40 cellular contexts compared by ENCODE assay signal in genomic region chr4:168141733-168142132, GRCh38. TPM values are rescaled to one million over a fixed set of nuclear protein-coding genes. Genes with fewer than 3 reads are reported as not detected.
"Had no signal": no experiment of that assay in that cellular context is flagged by ENCODE, and none has a peak within 500 bp of the region (broad histone marks: within the 10 kb centered on the region; RNA-seq: fewer than 3 reads in every experiment).

No MANE protein-coding gene starts in this region.

- H3K4me3 ChIP-seq: adrenal gland, body of pancreas, cardiac muscle cell had no signal

- H3K27ac ChIP-seq: adrenal gland, body of pancreas, cardiac muscle cell, VCaP had no signal

- H3K4me1 ChIP-seq: adrenal gland, body of pancreas had no signal

- H3K27me3 Mint-ChIP-seq: activated CD4-positive, alpha-beta memory T cell treated with anti-CD3 and anti-CD28 coated beads for 36 hours; activated CD4-positive, alpha-beta T cell treated with anti-CD3 and anti-CD28 coated beads, Interleukin-2, amount 10 ng/mL, durations not matched to agents 24 days and 14 days had no signal

- H3K36me3 ChIP-seq: adrenal gland, cardiac muscle cell had no signal

- FAIRE-seq: astrocyte, bronchial epithelial cell, TTC549 had no signal

- H3K27ac Mint-ChIP-seq: activated B cell treated with CpG ODN at 0.5 μM for 24 hours; activated CD4-positive, alpha-beta memory T cell treated with anti-CD3 and anti-CD28 coated beads for 36 hours; activated CD4-positive, alpha-beta T cell treated with anti-CD3 and anti-CD28 coated beads, Interleukin-2, amount 10 ng/mL, durations not matched to agents 24 days and 14 days; activated CD8-positive, alpha-beta T cell treated with anti-CD3 and anti-CD28 coated beads for 36 hours; activated naive CD4-positive, alpha-beta T cell treated with anti-CD3 and anti-CD28 coated beads for 36 hours; activated naive CD4-positive, alpha-beta T cell treated with anti-CD3 and anti-CD28 coated beads, Interleukin-2, amount 50 U/mL, for 72 hours; activated naive CD8-positive, alpha-beta T cell treated with anti-CD3 and anti-CD28 coated beads for 36 hours; activated T-cell treated with anti-CD3 and anti-CD28 coated beads, Interleukin-2, amount 50 U/mL, for 72 hours; activated T-helper 1 cell treated with anti-CD3 and anti-CD28 coated beads, Interleukin-12 subunit alpha, Interleukin-12 subunit beta, Interleukin-2, Interleukin-4 antibody, amounts not matched to agents 30 ng/mL and 10 ng/mL and 1 ng/mL, durations not matched to agents 14 hours and 24 hours and 36 hours; activated T-helper 17 cell treated with anti-CD3 and anti-CD28 coated beads, Interleukin-2, amount 50 U/mL, for 72 hours; T-helper 1 cell treated with Interleukin-12 subunit alpha and Interleukin-12 subunit beta and Interleukin-4 antibody, amounts not matched to agents 30 μg/mL and 1 μg/mL, for 36 hours; T-helper 2 cell treated with Interferon-gamma antibody and Interleukin-4, amounts not matched to agents 5 μg/mL and 100 μg/mL, for 36 hours had no signal

- H3K36me3 Mint-ChIP-seq: activated CD4-positive, alpha-beta memory T cell treated with anti-CD3 and anti-CD28 coated beads for 36 hours; activated naive CD4-positive, alpha-beta T cell treated with anti-CD3 and anti-CD28 coated beads, Interleukin-2, amount 50 U/mL, for 72 hours; activated naive CD8-positive, alpha-beta T cell treated with anti-CD3 and anti-CD28 coated beads for 36 hours had no signal

- H3K9me3 Mint-ChIP-seq: activated CD4-positive, alpha-beta memory T cell treated with anti-CD3 and anti-CD28 coated beads for 36 hours; activated CD4-positive, alpha-beta T cell treated with anti-CD3 and anti-CD28 coated beads, Interleukin-2, amount 10 ng/mL, durations not matched to agents 24 days and 14 days; activated CD8-positive, alpha-beta T cell treated with anti-CD3 and anti-CD28 coated beads for 36 hours; activated naive CD4-positive, alpha-beta T cell treated with anti-CD3 and anti-CD28 coated beads for 36 hours; activated naive CD4-positive, alpha-beta T cell treated with anti-CD3 and anti-CD28 coated beads, Interleukin-2, amount 50 U/mL, for 72 hours; activated naive CD8-positive, alpha-beta T cell treated with anti-CD3 and anti-CD28 coated beads for 36 hours; activated T-cell treated with anti-CD3 and anti-CD28 coated beads, Interleukin-2, amount 50 U/mL, for 4 hours; activated T-cell treated with anti-CD3 and anti-CD28 coated beads, Interleukin-2, amount 50 U/mL, for 72 hours; activated T-helper 1 cell treated with anti-CD3 and anti-CD28 coated beads, Interleukin-12 subunit alpha, Interleukin-12 subunit beta, Interleukin-2, Interleukin-4 antibody, amounts not matched to agents 30 ng/mL and 10 ng/mL and 1 ng/mL, durations not matched to agents 14 hours and 24 hours and 36 hours; activated T-helper 17 cell treated with anti-CD3 and anti-CD28 coated beads, Interleukin-2, amount 50 U/mL, for 72 hours; central memory CD8-positive, alpha-beta T cell; T-helper 1 cell treated with Interleukin-12 subunit alpha and Interleukin-12 subunit beta and Interleukin-4 antibody, amounts not matched to agents 30 μg/mL and 1 μg/mL, for 36 hours; T-helper 2 cell treated with Interferon-gamma antibody and Interleukin-4, amounts not matched to agents 5 μg/mL and 100 μg/mL, for 36 hours had no signal

- H3K9me3 ChIP-seq: adrenal gland, body of pancreas had no signal

- H3K4me3 Mint-ChIP-seq: activated B cell treated with CpG ODN at 0.5 μM for 24 hours; activated CD4-positive, alpha-beta memory T cell treated with anti-CD3 and anti-CD28 coated beads for 36 hours; activated CD4-positive, alpha-beta T cell treated with anti-CD3 and anti-CD28 coated beads, Interleukin-2, amount 10 ng/mL, durations not matched to agents 24 days and 14 days; activated CD8-positive, alpha-beta T cell treated with anti-CD3 and anti-CD28 coated beads for 36 hours; activated naive CD4-positive, alpha-beta T cell treated with anti-CD3 and anti-CD28 coated beads for 36 hours; activated naive CD8-positive, alpha-beta T cell treated with anti-CD3 and anti-CD28 coated beads for 36 hours; activated T-cell treated with anti-CD3 and anti-CD28 coated beads, Interleukin-2, amount 50 U/mL, for 4 hours; activated T-cell treated with anti-CD3 and anti-CD28 coated beads, Interleukin-2, amount 50 U/mL, for 72 hours; activated T-helper 1 cell treated with anti-CD3 and anti-CD28 coated beads, Interleukin-12 subunit alpha, Interleukin-12 subunit beta, Interleukin-2, Interleukin-4 antibody, amounts not matched to agents 30 ng/mL and 10 ng/mL and 1 ng/mL, durations not matched to agents 14 hours and 24 hours and 36 hours; activated T-helper 17 cell treated with anti-CD3 and anti-CD28 coated beads, Interleukin-2, amount 50 U/mL, for 72 hours; central memory CD8-positive, alpha-beta T cell; T-helper 1 cell treated with Interleukin-12 subunit alpha and Interleukin-12 subunit beta and Interleukin-4 antibody, amounts not matched to agents 30 μg/mL and 1 μg/mL, for 36 hours; T-helper 2 cell treated with Interferon-gamma antibody and Interleukin-4, amounts not matched to agents 5 μg/mL and 100 μg/mL, for 36 hours had no signal

- H3K4me1 Mint-ChIP-seq: activated B cell treated with CpG ODN at 0.5 μM for 24 hours; activated CD4-positive, alpha-beta T cell treated with anti-CD3 and anti-CD28 coated beads, Interleukin-2, amount 10 ng/mL, durations not matched to agents 24 days and 14 days; activated naive CD8-positive, alpha-beta T cell treated with anti-CD3 and anti-CD28 coated beads for 36 hours; activated T-helper 17 cell treated with anti-CD3 and anti-CD28 coated beads, Interleukin-2, amount 50 U/mL, for 72 hours; central memory CD8-positive, alpha-beta T cell had no signal

- ATAC-seq: activated CD8-positive, alpha-beta T cell treated with anti-CD3 and anti-CD28 coated beads for 36 hours; activated naive CD4-positive, alpha-beta T cell treated with anti-CD3 and anti-CD28 coated beads, Interleukin-2, amount 50 U/mL, for 72 hours; activated T-cell treated with anti-CD3 and anti-CD28 coated beads, Interleukin-2, amount 50 U/mL, for 4 hours; activated T-cell treated with anti-CD3 and anti-CD28 coated beads, Interleukin-2, amount 50 U/mL, for 72 hours; activated T-helper 17 cell treated with anti-CD3 and anti-CD28 coated beads, Interleukin-2, amount 50 U/mL, for 72 hours; body of pancreas had no signal

- DNase-seq: activated B cell treated with CpG ODN at 0.5 μM for 24 hours; activated CD4-positive, alpha-beta memory T cell treated with anti-CD3 and anti-CD28 coated beads for 36 hours; activated CD4-positive, alpha-beta T cell treated with anti-CD3 and anti-CD28 coated beads for 4 hours; activated CD4-positive, alpha-beta T cell treated with anti-CD3 and anti-CD28 coated beads, Interleukin-2, amount 10 ng/mL, durations not matched to agents 24 days and 14 days; activated CD4-positive, alpha-beta T cell treated with anti-CD3 and anti-CD28 coated beads, Interleukin-2, amount 50 U/mL, for 1 hour; activated CD4-positive, alpha-beta T cell treated with anti-CD3 and anti-CD28 coated beads, Interleukin-2, amount 50 U/mL, for 4 hours; activated CD4-positive, CD25-positive, alpha-beta regulatory T cell treated with anti-CD3 and anti-CD28 coated beads, Interleukin-2, amount 50 U/mL, for 72 hours; activated CD8-positive, alpha-beta memory T cell treated with anti-CD3 and anti-CD28 coated beads, Interleukin-2, amount 50 U/mL, for 4 hours; activated CD8-positive, alpha-beta T cell treated with anti-CD3 and anti-CD28 coated beads for 36 hours; activated effector memory CD4-positive, alpha-beta T cell treated with anti-CD3 and anti-CD28 coated beads, Interleukin-2, amount 50 U/mL, for 16 hours; activated gamma-delta T cell treated with Interleukin-2 at 50 U/mL for 16 hours; activated naive CD4-positive, alpha-beta T cell; activated naive CD4-positive, alpha-beta T cell treated with anti-CD3 and anti-CD28 coated beads for 36 hours; activated naive CD8-positive, alpha-beta T cell treated with anti-CD3 and anti-CD28 coated beads for 36 hours; activated T-cell treated with anti-CD3 and anti-CD28 coated beads for 4 hours; activated T-cell treated with anti-CD3 and anti-CD28 coated beads, Interleukin-2, amount 50 U/mL, for 1 hour; activated T-cell treated with anti-CD3 and anti-CD28 coated beads, Interleukin-2, amount 50 U/mL, for 4 hours; activated T-cell treated with anti-CD3 and anti-CD28 coated beads, Interleukin-2, amount 50 U/mL, for 72 hours; adrenal gland; amniotic stem cell; aorta; body of pancreas; caudate nucleus; cerebellar nuclear complex; T-helper 1 cell; T-helper 2 cell; T-helper 9 cell had no signal

- H3K27me3 ChIP-seq: adrenal gland, body of pancreas, cardiac muscle cell had no signal

RNA-seq across cellular contexts. Expression of gene ANXA10, which starts 49.4 kb away (rescaled TPM):
- total RNA-seq: activated B cell treated with CpG ODN at 0.5 μM for 24 hours; activated CD4-positive, alpha-beta memory T cell treated with anti-CD3 and anti-CD28 coated beads for 36 hours; activated CD4-positive, alpha-beta T cell treated with anti-CD3 and anti-CD28 coated beads, Interleukin-2, amount 10 ng/mL, durations not matched to agents 24 days and 14 days; activated CD8-positive, alpha-beta memory T cell treated with anti-CD3 and anti-CD28 coated beads for 36 hours; activated CD8-positive, alpha-beta T cell treated with anti-CD3 and anti-CD28 coated beads for 36 hours; activated naive CD4-positive, alpha-beta T cell treated with anti-CD3 and anti-CD28 coated beads for 36 hours; activated naive CD4-positive, alpha-beta T cell treated with anti-CD3 and anti-CD28 coated beads, Interleukin-2, amount 50 U/mL, for 72 hours; activated naive CD8-positive, alpha-beta T cell treated with anti-CD3 and anti-CD28 coated beads for 36 hours; activated T-cell treated with anti-CD3 and anti-CD28 coated beads, Interleukin-2, amount 50 U/mL, for 4 hours; activated T-cell treated with anti-CD3 and anti-CD28 coated beads, Interleukin-2, amount 50 U/mL, for 72 hours; activated T-helper 1 cell treated with anti-CD3 and anti-CD28 coated beads, Interleukin-12 subunit alpha, Interleukin-12 subunit beta, Interleukin-2, Interleukin-4 antibody, amounts not matched to agents 30 ng/mL and 10 ng/mL and 1 ng/mL, durations not matched to agents 14 hours and 24 hours and 36 hours; activated T-helper 17 cell treated with anti-CD3 and anti-CD28 coated beads, Interleukin-2, amount 50 U/mL, for 72 hours; adrenal gland; aorta; astrocyte; cardiac muscle cell; chondrocyte had no signal
- polyA plus RNA-seq: adrenal gland, cardiac muscle cell had no signal
